In the genomic region with DNA sequence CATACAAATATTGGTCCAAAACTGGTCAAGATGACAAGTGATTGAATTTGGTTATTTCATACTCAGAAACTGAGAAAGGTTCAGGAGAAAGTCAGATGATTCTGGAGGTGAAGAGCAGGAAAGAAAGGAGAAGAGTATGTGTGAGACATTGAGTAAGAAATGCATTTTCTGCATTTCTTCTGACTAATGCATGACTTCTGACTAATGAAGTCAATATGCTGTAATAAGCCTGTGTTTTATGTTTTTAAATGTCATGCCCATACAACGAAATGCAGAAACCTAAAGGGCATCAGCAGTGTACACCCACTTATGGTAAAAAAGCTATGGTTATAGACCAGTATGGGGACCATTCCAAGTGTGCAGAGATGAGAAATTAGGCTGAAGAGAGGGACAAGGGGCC, we compare ENCODE assay signal across 22 cellular contexts.
DNase-seq lines count a peak whose midpoint lies in the region; ATAC-seq, FAIRE-seq and TF ChIP-seq lines count a peak whose summit lies in the region.
"Had no signal": no experiment of that assay in that cellular context is flagged by ENCODE, and none has a peak within 500 bp of the region (broad histone marks: within the 10 kb centered on the region; RNA-seq: fewer than 3 reads in every experiment).

No MANE protein-coding gene starts in this region.

- intact Hi-C loops in prostate gland (cut with DNase I) (no loop called here), mucosa of descending colon (cut with DNase I, micrococcal nuclease) (no loop called here)

- H3K27me3 ChIP-seq in BJ (ENCODE audit: control insufficient read depth, insufficient read depth, low read length) (no peaks in the 10 kb centered on the region), prostate gland (replicated peaks; ENCODE audit: insufficient read depth) (no peaks in the 10 kb centered on the region)
- H3K27me3 ChIP-seq: tibial artery had no signal

- ATAC-seq in mucosa of descending colon, result no peak
- ATAC-seq: esophagus mucosa; sciatic nerve; stimulated activated naive CD8-positive, alpha-beta T cell treated with anti-CD3 and anti-CD28 coated beads, Interleukin-15, Interleukin-2, amounts not matched to agents 100 U/mL and 50 U/mL, for 24 hours had no signal

- DNase-seq in BJ (ENCODE audit: low read depth) (peak; percentile 7), RCC 7860 (ENCODE audit: low spot score) (peak; percentile 19), dedifferentiated amniotic fluid mesenchymal stem cell (ENCODE audit: extremely low spot score) (peak; percentile 26), iris pigment epithelial cell (ENCODE audit: low read depth) (peak; percentile 33), prostate gland (ENCODE audit: low spot score) (no peak), NCI-H187 (lab: John Stamatoyannopoulos, UW) (no peak), mucosa of descending colon (no peak)
- no peak for DNase-seq in stimulated activated CD4-positive, alpha-beta T cell treated with anti-CD3 and anti-CD28 coated beads, Interleukin-12 subunit alpha, Interleukin-12 subunit beta, amount 100 ng/mL, for 4 hours
- DNase-seq: activated CD4-positive, alpha-beta T cell treated with anti-CD3 and anti-CD28 coated beads for 1 hour; activated naive CD8-positive, alpha-beta T cell treated with anti-CD3 and anti-CD28 coated beads, Interleukin-2, amount 10 ng/mL, durations not matched to agents 7 days and 5 days; AML-193; Caco-2; hippocampal formation; islet precursor cell; naive B cell; NCI-H1436; NCI-H2171 treated with DMSO at 0.1 percent for 48 hours; stimulated activated CD4-positive, alpha-beta T cell treated with anti-CD3 and anti-CD28 coated beads, Interleukin-2, amount 100 ng/mL, for 24 hours; stimulated activated naive CD8-positive, alpha-beta T cell treated with anti-CD3 and anti-CD28 coated beads, Interleukin-15, Interleukin-2, amounts not matched to agents 100 U/mL and 50 U/mL, for 24 hours; tibial artery had no signal

- H3K36me3 ChIP-seq in BJ (ENCODE audit: control insufficient read depth, insufficient read depth, low read length) (no peaks in the 10 kb centered on the region), prostate gland (no peaks in the 10 kb centered on the region), mucosa of descending colon (ENCODE audit: low read depth) (no peaks in the 10 kb centered on the region)
- H3K36me3 ChIP-seq: tibial artery had no signal

- no peak for TF ChIP-seq POLR2A in prostate gland (IDR thresholded peaks at IDR 0.05)

- FAIRE-seq in RCC 7860 (lab: Jason Lieb, UNC), result no peak

- H3K4me1 ChIP-seq in prostate gland (replicated peaks), result no peaks in the 10 kb centered on the region
- no peaks in the 10 kb centered on the region for H3K4me1 ChIP-seq in mucosa of descending colon (ENCODE audit: low read depth)
- H3K4me1 ChIP-seq: tibial artery had no signal

- no peak overlapping the region for H3K27ac ChIP-seq in prostate gland
- H3K27ac ChIP-seq: tibial artery had no signal

- no peak for TF ChIP-seq CTCF in BJ (IDR thresholded peaks at IDR 0.05; ENCODE audit: insufficient read depth, low read depth, low read length)
- TF ChIP-seq CTCF in prostate gland (IDR thresholded peaks at IDR 0.05), result no peak
- no peak for TF ChIP-seq CTCF in mucosa of descending colon (IDR thresholded peaks at IDR 0.05)

- H3K9me3 ChIP-seq in prostate gland (no peaks in the 10 kb centered on the region), mucosa of descending colon (no peaks in the 10 kb centered on the region)
- H3K9me3 ChIP-seq: Caco-2, tibial artery had no signal

- no peak overlapping the region for H3K4me3 ChIP-seq in BJ (ENCODE audit: low read depth, low read length)
- no peak overlapping the region for H3K4me3 ChIP-seq in prostate gland
- no peak overlapping the region for H3K4me3 ChIP-seq in mucosa of descending colon
- H3K4me3 ChIP-seq: tibial artery had no signal

- POLR2A ChIA-PET in BJ (lab: Charles Lee), result no interaction called here

- 77% methylated on average over 1 of the region's 1 CpG for WGBS in prostate gland

- CTCF ChIA-PET in BJ (lab: Yijun Ruan, JAX), result no interaction called here

Comparison
In these comparisons a context has a peak if more than half of its experiments do, and no peak if none do; other contexts are left out.
1. DNase-seq: peak in BJ (single experiment), RCC 7860 (single experiment), dedifferentiated amniotic fluid mesenchymal stem cell (single experiment) and iris pigment epithelial cell (single experiment); none in stimulated activated CD4-positive, alpha-beta T cell treated with anti-CD3 and anti-CD28 coated beads, Interleukin-12 subunit alpha, Interleukin-12 subunit beta, amount 100 ng/mL, for 4 hours (single experiment), prostate gland (single experiment), NCI-H187 (0 of 2) and mucosa of descending colon (0 of 3).